ENCODE assay signal across 8 cellular contexts in genomic region chr2:169694894-169695260, GRCh38. TPM values are rescaled to one million over a fixed set of nuclear protein-coding genes. Genes with fewer than 3 reads are reported as not detected.
DNase-seq lines count a peak whose midpoint lies in the region; ATAC-seq and TF ChIP-seq lines count a peak whose summit lies in the region.

No MANE protein-coding gene starts in this region.

- H3K27ac Mint-ChIP-seq in CD8-positive, alpha-beta memory T cell: peak overlapping the region; percentile 96 to 100 (median 99)
- peak overlapping the region; percentile 90 for H3K27ac Mint-ChIP-seq in endothelial cell (ENCODE audit: unreplicated experiment)
- H3K27ac Mint-ChIP-seq in osteocyte (ENCODE audit: unreplicated experiment): peak overlapping the region; percentile 97

- TF ChIP-seq CTCF in OCI-LY1 (IDR thresholded peaks at IDR 0.05; ENCODE audit: low read length) (no peak), endothelial cell (IDR thresholded peaks at IDR 0.05; ENCODE audit: unreplicated experiment) (no peak), osteocyte (IDR thresholded peaks at IDR 0.05) (no peak)

- peaks cover 8% of the 10 kb centered on the region for H3K4me1 ChIP-seq in CD8-positive, alpha-beta memory T cell (ENCODE audit: insufficient read depth, low read length)
- H3K4me1 ChIP-seq in OCI-LY1 (ENCODE audit: insufficient read depth, low read length, severe bottlenecking): peaks cover 18% of the 10 kb centered on the region

- peak overlapping the region; percentile 93 for H3K4me2 ChIP-seq in OCI-LY1 (ENCODE audit: low read length)

- ATAC-seq in HG03432 (IDR thresholded peaks at IDR 0.05; ENCODE audit: unreplicated experiment) (no peak), HG02840 (IDR thresholded peaks at IDR 0.05; ENCODE audit: low FRiP score, unreplicated experiment) (no peak), HG03039 (IDR thresholded peaks at IDR 0.05; ENCODE audit: unreplicated experiment) (no peak)

- peak overlapping the region; percentile 87 to 96 (median 91) for H3K4me3 Mint-ChIP-seq in CD8-positive, alpha-beta memory T cell
- H3K4me3 Mint-ChIP-seq in endothelial cell (ENCODE audit: unreplicated experiment) (peak overlapping the region; percentile 94), osteocyte (ENCODE audit: unreplicated experiment) (peak overlapping the region; percentile 92)

- peaks cover 9 to 30% (median 11%) of the 10 kb centered on the region in 3 donors for H3K36me3 Mint-ChIP-seq in CD8-positive, alpha-beta memory T cell
- H3K36me3 Mint-ChIP-seq in endothelial cell (ENCODE audit: low read depth, unreplicated experiment) (peaks cover 5% of the 10 kb centered on the region), osteocyte (ENCODE audit: unreplicated experiment) (peaks cover 12% of the 10 kb centered on the region)

- POLR2A ChIA-PET in CD8-positive, alpha-beta memory T cell (lab: Charles Lee): interaction anchor here (1.3 to 2.4 kb wide), 2 partner anchors 12 to 110 kb away, joined by 5 to 9 read pairs; no protein-coding TSS in a partner anchor

- peak overlapping the region; percentile 74 for H3K4me3 ChIP-seq in CD8-positive, alpha-beta memory T cell (ENCODE audit: low read length)
- peak overlapping the region; percentile 69 for H3K4me3 ChIP-seq in OCI-LY1 (ENCODE audit: low read depth, low read length, poor library complexity, severe bottlenecking)

- CTCF ChIA-PET in CD8-positive, alpha-beta memory T cell (lab: Charles Lee): no interaction called here

- no peak for DNase-seq in CD8-positive, alpha-beta memory T cell
- DNase-seq in endothelial cell (ENCODE audit: low spot score) (no peak), osteocyte (ENCODE audit: extremely low spot score, unreplicated experiment) (no peak)
- no peak for DNase-seq in stimulated activated CD4-positive, alpha-beta T cell treated with anti-CD3 and anti-CD28 coated beads, Interleukin-4, amount 100 ng/mL, for 4 hours

- H3K79me2 ChIP-seq in OCI-LY1 (ENCODE audit: insufficient read depth, low read length): no peaks in the 10 kb centered on the region

- H3K36me3 ChIP-seq in CD8-positive, alpha-beta memory T cell (ENCODE audit: insufficient read depth, low read length): no peaks in the 10 kb centered on the region
- H3K36me3 ChIP-seq in OCI-LY1 (ENCODE audit: insufficient read depth, low read length): peaks cover 5% of the 10 kb centered on the region; the same call in 1 of the 2 replicates

- H3K9me3 ChIP-seq in CD8-positive, alpha-beta memory T cell (ENCODE audit: low read length): no peaks in the 10 kb centered on the region
- H3K9me3 ChIP-seq in OCI-LY1 (ENCODE audit: low read length): no peaks in the 10 kb centered on the region

- peaks cover 0 to 21% of the 10 kb centered on the region in 2 donors for H3K27me3 Mint-ChIP-seq in CD8-positive, alpha-beta memory T cell
- H3K27me3 Mint-ChIP-seq in endothelial cell (ENCODE audit: unreplicated experiment): peaks cover 10% of the 10 kb centered on the region
- peaks cover 11% of the 10 kb centered on the region for H3K27me3 Mint-ChIP-seq in osteocyte (ENCODE audit: unreplicated experiment)

- no peaks in the 10 kb centered on the region for H3K9me2 ChIP-seq in OCI-LY1 (ENCODE audit: low read depth, low read length)

- H3F3A ChIP-seq in OCI-LY1 (ENCODE audit: insufficient read depth, low read length): no peaks in the 10 kb centered on the region

- peak overlapping the region; percentile 74 for H3K9ac ChIP-seq in OCI-LY1 (ENCODE audit: low read length)

- H2AFZ ChIP-seq in OCI-LY1 (ENCODE audit: low read length): peak overlapping the region; percentile 70; the same call in 1 of the 2 replicates

- no peaks in the 10 kb centered on the region for H3K27me3 ChIP-seq in CD8-positive, alpha-beta memory T cell (ENCODE audit: insufficient read depth, low read length, poor library complexity, severe bottlenecking)
- no peaks in the 10 kb centered on the region for H3K27me3 ChIP-seq in OCI-LY1 (ENCODE audit: insufficient read depth, low read length)

- peaks cover 15 to 29% (median 16%) of the 10 kb centered on the region in 3 donors for H3K4me1 Mint-ChIP-seq in CD8-positive, alpha-beta memory T cell
- H3K4me1 Mint-ChIP-seq in endothelial cell (ENCODE audit: unreplicated experiment) (peaks cover 18% of the 10 kb centered on the region), osteocyte (ENCODE audit: unreplicated experiment) (peaks cover 13% of the 10 kb centered on the region)

- no peaks in the 10 kb centered on the region for H4K20me1 ChIP-seq in OCI-LY1 (ENCODE audit: insufficient read depth, low read length)

- peak overlapping the region; percentile 95 for H3K27ac ChIP-seq in CD8-positive, alpha-beta memory T cell (ENCODE audit: low read depth, low read length)
- no peak overlapping the region for H3K27ac ChIP-seq in OCI-LY1 (ENCODE audit: low read depth, low read length, poor library complexity, severe bottlenecking)

- H3K9me3 Mint-ChIP-seq in CD8-positive, alpha-beta memory T cell: peaks cover 8 to 13% (median 11%) of the 10 kb centered on the region in 5 donors
- H3K9me3 Mint-ChIP-seq in endothelial cell (ENCODE audit: unreplicated experiment) (no peaks in the 10 kb centered on the region), osteocyte (ENCODE audit: unreplicated experiment) (peaks cover 6% of the 10 kb centered on the region)

RNA-seq across cellular contexts. Expression of gene PHOSPHO2, which starts 0.6 kb away (rescaled TPM):
- total RNA-seq in CD8-positive, alpha-beta memory T cell: 1 to 10 TPM; 4.9 to 6.3 TPM
- 4.5 TPM for polyA plus RNA-seq in CD8-positive, alpha-beta memory T cell
- total RNA-seq in endothelial cell (ENCODE audit: unreplicated experiment): 10.5 TPM
- 4.8 and 5.3 TPM in 2 replicates for total RNA-seq in osteocyte

RNA-seq across cellular contexts. Expression of gene CFAP210, which starts 0.7 kb away (rescaled TPM):
- under 1 TPM in 1 of 2 experiments, not detected in 1; 0.57 TPM for total RNA-seq in CD8-positive, alpha-beta memory T cell
- polyA plus RNA-seq in CD8-positive, alpha-beta memory T cell: not detected
- total RNA-seq in endothelial cell (ENCODE audit: unreplicated experiment) (0.41 TPM), osteocyte (0.94 TPM in 1 of 2 replicates, not detected in the other)

RNA-seq across cellular contexts. Expression of gene KLHL23, which starts 38.8 kb away (rescaled TPM):
- total RNA-seq in CD8-positive, alpha-beta memory T cell: 10 to 100 TPM; 11.4 to 12.0 TPM
- 2.0 TPM for polyA plus RNA-seq in CD8-positive, alpha-beta memory T cell
- total RNA-seq in endothelial cell (ENCODE audit: unreplicated experiment) (22.1 TPM), osteocyte (7.1 and 7.9 TPM in 2 replicates)
